8 cellular contexts compared by ENCODE assay signal in genomic region chr15:99507732-99508571, GRCh38. TPM values are rescaled to one million over a fixed set of nuclear protein-coding genes. Genes with fewer than 3 reads are reported as not detected.
DNase-seq lines count a peak whose midpoint lies in the region; ATAC-seq and TF ChIP-seq lines count a peak whose summit lies in the region.

No MANE protein-coding gene starts in this region.

- H3K36me3 ChIP-seq in OCI-LY3 (replicated peaks; ENCODE audit: low read depth, low read length), result peaks cover 1% of the 10 kb centered on the region
- no peaks in the 10 kb centered on the region for H3K36me3 ChIP-seq in gastroesophageal sphincter
- no peaks in the 10 kb centered on the region for H3K36me3 ChIP-seq in MM.1S (replicated peaks; ENCODE audit: insufficient read depth, low read length)
- H3K36me3 ChIP-seq in neural progenitor cell, result no peaks in the 10 kb centered on the region

- H3K36me3 Mint-ChIP-seq in glutamatergic neuron (ENCODE audit: unreplicated experiment) (peaks cover 4% of the 10 kb centered on the region), neural progenitor cell (no peaks in the 10 kb centered on the region)

- H3K9me3 ChIP-seq in OCI-LY3 (ENCODE audit: insufficient read depth, low read length) (0 out of 2 replicates have a peak, but pooled peaks cover under 1% of the 10 kb centered on the region), gastroesophageal sphincter (no peaks in the 10 kb centered on the region), MM.1S (replicated peaks; ENCODE audit: insufficient read depth, low read length) (no peaks in the 10 kb centered on the region), neural progenitor cell (ENCODE audit: low read depth) (no peaks in the 10 kb centered on the region)

- H4K20me1 ChIP-seq in OCI-LY3 (ENCODE audit: insufficient read depth, low read length) (no peaks in the 10 kb centered on the region), MM.1S (ENCODE audit: insufficient read depth, low read length) (no peaks in the 10 kb centered on the region), neural progenitor cell (ENCODE audit: low read depth) (no peaks in the 10 kb centered on the region)

- H3K4me2 ChIP-seq in OCI-LY3 (ENCODE audit: low read length) (peak overlapping the region; percentile 30; the same call in 1 of the 2 replicates), MM.1S (ENCODE audit: low read depth, low read length) (no peak overlapping the region), neural progenitor cell (no peak overlapping the region)

- H3F3A ChIP-seq in MM.1S (ENCODE audit: insufficient read depth, low read length), result no peaks in the 10 kb centered on the region
- H3F3A ChIP-seq in neural progenitor cell (ENCODE audit: low read depth), result no peaks in the 10 kb centered on the region

- H3K4me1 ChIP-seq in OCI-LY3 (ENCODE audit: low read length) (peaks cover 81% of the 10 kb centered on the region), gastroesophageal sphincter (peaks cover 3 to 75% (median 19%) of the 10 kb centered on the region in 3 donors), MM.1S (ENCODE audit: low read length) (no peaks in the 10 kb centered on the region), neural progenitor cell (no peaks in the 10 kb centered on the region)

- ATAC-seq in gastroesophageal sphincter, result peak; percentile 89
- peak; percentile 47 for ATAC-seq in stimulated activated naive CD8-positive, alpha-beta T cell treated with anti-CD3 and anti-CD28 coated beads, Interleukin-15, amount 100 ng/mL, for 72 hours

- H3K9ac ChIP-seq in OCI-LY3 (ENCODE audit: low read length), result no peak overlapping the region
- no peak overlapping the region for H3K9ac ChIP-seq in MM.1S (ENCODE audit: low read length)
- no peak overlapping the region for H3K9ac ChIP-seq in neural progenitor cell

- H3K79me2 ChIP-seq in OCI-LY3 (ENCODE audit: low read length), result no peaks in the 10 kb centered on the region
- no peaks in the 10 kb centered on the region for H3K79me2 ChIP-seq in MM.1S (ENCODE audit: low read length)
- no peaks in the 10 kb centered on the region for H3K79me2 ChIP-seq in neural progenitor cell (ENCODE audit: low read depth)

- H2AFZ ChIP-seq in OCI-LY3 (ENCODE audit: low read depth, low read length) (no peak overlapping the region), MM.1S (ENCODE audit: low read length) (no peak overlapping the region), neural progenitor cell (replicated peaks) (no peak overlapping the region)

- DNase-seq in SHP77 (lab: John Stamatoyannopoulos, UW) (peak; percentile 34 to 37), SHP77 treated with DMSO at 0.1 percent for 48 hours (lab: John Stamatoyannopoulos, UW) (no peak), glutamatergic neuron (no peak), MM.1S (no peak), neural progenitor cell (ENCODE audit: low spot score) (no peak)
- DNase-seq in stimulated activated naive CD8-positive, alpha-beta T cell treated with anti-CD3 and anti-CD28 coated beads, Interleukin-15, amount 100 ng/mL, for 72 hours, result peak in 1 of 2 donors; percentile 38

- WGBS in gastroesophageal sphincter (ENCODE audit: low coverage in 1 of 2), 2 donors, result 27 to 35% methylated on average over 9 to 20 of the region's 23 CpGs

- peaks cover 64% of the 10 kb centered on the region for H3K4me1 Mint-ChIP-seq in stimulated activated naive CD8-positive, alpha-beta T cell treated with anti-CD3 and anti-CD28 coated beads, Interleukin-15, amount 100 ng/mL, for 72 hours
- H3K4me1 Mint-ChIP-seq in glutamatergic neuron (ENCODE audit: low read depth, unreplicated experiment) (peaks cover 18% of the 10 kb centered on the region), neural progenitor cell (peaks cover 2% of the 10 kb centered on the region)

- H3K4me3 ChIP-seq in OCI-LY3 (ENCODE audit: low read length), result no peak overlapping the region
- peak overlapping the region in 1 of 2 donors; percentile 16 for H3K4me3 ChIP-seq in gastroesophageal sphincter
- H3K4me3 ChIP-seq in MM.1S (ENCODE audit: low read length), result no peak overlapping the region
- H3K4me3 ChIP-seq in neural progenitor cell, result no peak overlapping the region

- H3K27me3 Mint-ChIP-seq in stimulated activated naive CD8-positive, alpha-beta T cell treated with anti-CD3 and anti-CD28 coated beads, Interleukin-15, amount 100 ng/mL, for 72 hours, result no peaks in the 10 kb centered on the region
- no peaks in the 10 kb centered on the region for H3K27me3 Mint-ChIP-seq in glutamatergic neuron (ENCODE audit: unreplicated experiment)
- H3K27me3 Mint-ChIP-seq in neural progenitor cell (ENCODE audit: insufficient read depth, low read depth), result peaks cover 7% of the 10 kb centered on the region

- peak; percentile 57 for TF ChIP-seq EP300 in gastroesophageal sphincter (IDR thresholded peaks at IDR 0.05)

- TF ChIP-seq POLR2A in gastroesophageal sphincter (IDR thresholded peaks at IDR 0.05), result no peak

- H3K27ac ChIP-seq in OCI-LY3 (ENCODE audit: low read length) (no peak overlapping the region), gastroesophageal sphincter (peak overlapping the region; percentile 81 to 85 (median 82)), MM.1S (ENCODE audit: low read length) (no peak overlapping the region), neural progenitor cell (no peak overlapping the region)

- no peaks in the 10 kb centered on the region for H3K9me3 Mint-ChIP-seq in stimulated activated naive CD8-positive, alpha-beta T cell treated with anti-CD3 and anti-CD28 coated beads, Interleukin-15, amount 100 ng/mL, for 72 hours
- H3K9me3 Mint-ChIP-seq in glutamatergic neuron (ENCODE audit: unreplicated experiment) (peaks cover 2% of the 10 kb centered on the region), neural progenitor cell (no peaks in the 10 kb centered on the region)

- TF ChIP-seq CTCF in OCI-LY3 (IDR thresholded peaks at IDR 0.05; ENCODE audit: low read depth, low read length), result no peak
- TF ChIP-seq CTCF in gastroesophageal sphincter (IDR thresholded peaks at IDR 0.05), result peak in 1 of 4 experiments; percentile 13
- no peak for TF ChIP-seq CTCF in glutamatergic neuron (IDR thresholded peaks at IDR 0.05; ENCODE audit: partially characterized antibody, unreplicated experiment)
- TF ChIP-seq CTCF in MM.1S (IDR thresholded peaks at IDR 0.05; ENCODE audit: low read length), result no peak
- no peak for TF ChIP-seq CTCF in neural progenitor cell (IDR thresholded peaks at IDR 0.05)

- H3K27ac Mint-ChIP-seq in stimulated activated naive CD8-positive, alpha-beta T cell treated with anti-CD3 and anti-CD28 coated beads, Interleukin-15, amount 100 ng/mL, for 72 hours, result no peak overlapping the region
- H3K27ac Mint-ChIP-seq in glutamatergic neuron (ENCODE audit: unreplicated experiment), result no peak overlapping the region
- H3K27ac Mint-ChIP-seq in neural progenitor cell, result no peak overlapping the region

- no peak overlapping the region for H3K4me3 Mint-ChIP-seq in stimulated activated naive CD8-positive, alpha-beta T cell treated with anti-CD3 and anti-CD28 coated beads, Interleukin-15, amount 100 ng/mL, for 72 hours
- no peak overlapping the region for H3K4me3 Mint-ChIP-seq in glutamatergic neuron (ENCODE audit: unreplicated experiment)
- H3K4me3 Mint-ChIP-seq in neural progenitor cell, result no peak overlapping the region

- no peaks in the 10 kb centered on the region; the same call in 1 of the 2 replicates for H3K9me2 ChIP-seq in MM.1S (replicated peaks; ENCODE audit: insufficient read depth, low read length)

- peaks cover 20% of the 10 kb centered on the region for H3K27me3 ChIP-seq in OCI-LY3 (ENCODE audit: low read depth, low read length)
- no peaks in the 10 kb centered on the region for H3K27me3 ChIP-seq in gastroesophageal sphincter
- H3K27me3 ChIP-seq in MM.1S (replicated peaks; ENCODE audit: insufficient read depth, low read length), result no peaks in the 10 kb centered on the region
- H3K27me3 ChIP-seq in neural progenitor cell, result no peaks in the 10 kb centered on the region

RNA-seq across cellular contexts. Expression of gene MEF2A, which starts 57.8 kb away (rescaled TPM):
- total RNA-seq in gastroesophageal sphincter (100 to 1,000 TPM in 2 of 4 donors, 10 to 100 TPM in 2; 68.8 to 133 (median 95.7) TPM), glutamatergic neuron (ENCODE audit: unreplicated experiment) (49.5 TPM), neural progenitor cell (ENCODE audit: low replicate concordance) (32.1 and 61.9 TPM in 2 replicates)

Comparison
In these comparisons a context has a peak if more than half of its experiments do, and no peak if none do; other contexts are left out.
1. DNase-seq: peak in SHP77 (2 of 2); none in SHP77 treated with DMSO at 0.1 percent for 48 hours (single experiment), glutamatergic neuron (single experiment), MM.1S (single experiment) and neural progenitor cell (single experiment).
2. H3K27ac ChIP-seq: peak in gastroesophageal sphincter (4 of 4); none in OCI-LY3 (single experiment), MM.1S (single experiment) and neural progenitor cell (single experiment).